7 cellular contexts compared by ENCODE assay signal in the genomic region with DNA sequence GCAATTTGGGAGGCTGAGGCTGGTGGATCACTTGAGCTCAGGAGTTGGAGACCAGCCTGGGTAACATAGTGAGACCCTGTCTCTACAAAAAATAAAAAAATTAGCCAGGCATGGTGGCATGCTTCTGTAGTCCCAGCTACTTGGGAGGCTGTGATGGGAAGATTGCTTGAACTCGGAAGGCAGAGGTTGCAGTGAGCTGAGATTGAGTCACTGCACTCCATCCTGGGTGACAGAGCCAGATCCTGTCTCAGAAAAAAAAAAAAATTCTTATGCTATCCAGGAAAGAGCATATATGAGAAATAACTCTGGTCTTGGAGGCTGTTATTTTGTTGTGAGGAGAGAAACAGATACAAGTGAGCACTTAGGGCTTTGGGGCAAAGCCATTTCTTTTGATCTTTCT. TPM values are rescaled to one million over a fixed set of nuclear protein-coding genes. Genes with fewer than 3 reads are reported as not detected.
"Had no signal": no experiment of that assay in that cellular context is flagged by ENCODE, and none has a peak within 500 bp of the region (broad histone marks: within the 10 kb centered on the region; RNA-seq: fewer than 3 reads in every experiment).

No MANE protein-coding gene starts in this region.

RNA-seq across cellular contexts. Expression of a gene that starts 42.3 kb away (rescaled TPM):
- total RNA-seq: activated CD4-positive, alpha-beta T cell treated with anti-CD3 and anti-CD28 coated beads, Interleukin-2, amount 10 ng/mL, durations not matched to agents 24 days and 14 days; aorta; breast epithelium; cardiac septum; RPMI7951; SJCRH30; T-helper 2 cell treated with Interferon-gamma antibody and Interleukin-4, amounts not matched to agents 100 ng/mL and 5 ng/mL, for 36 hours had no signal
- polyA plus RNA-seq: aorta had no signal
